Comparison of ENCODE assay signal across 9 cellular contexts in the genomic region with DNA sequence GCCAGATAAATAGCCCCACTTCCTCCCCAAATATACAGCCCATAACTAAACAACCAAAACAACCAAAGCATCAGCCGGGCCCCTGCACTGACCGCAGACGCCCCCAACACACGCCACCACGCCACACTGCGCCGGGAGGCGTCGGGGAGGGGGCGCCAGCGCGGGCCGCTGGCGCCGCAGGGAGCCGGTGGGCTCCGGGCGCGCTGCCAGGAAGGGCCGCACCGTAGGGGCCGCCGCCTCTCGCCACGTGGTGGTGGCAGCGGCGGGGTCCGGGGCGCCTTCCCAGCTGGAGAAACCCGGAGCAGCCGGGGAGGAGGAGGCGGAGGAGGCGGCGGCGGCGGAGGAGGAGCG. TPM values are rescaled to one million over a fixed set of nuclear protein-coding genes. Genes with fewer than 3 reads are reported as not detected.
DNase-seq lines count a peak whose midpoint lies in the region; ATAC-seq, FAIRE-seq and TF ChIP-seq lines count a peak whose summit lies in the region.
"Had no signal": no experiment of that assay in that cellular context is flagged by ENCODE, and none has a peak within 500 bp of the region (broad histone marks: within the 10 kb centered on the region; RNA-seq: fewer than 3 reads in every experiment).

No MANE protein-coding gene starts in this region.

- ATAC-seq in Right ventricle myocardium superior (ENCODE audit: poor library complexity): no peak
- ATAC-seq in thoracic aorta (ENCODE audit: insufficient number of reproducible peaks, low FRiP score, low read depth): no peak

- H3K4me3 ChIP-seq in cardiac muscle cell: peak overlapping the region; percentile 55
- peak overlapping the region; percentile 15 to 48 for H3K4me3 ChIP-seq in kidney (ENCODE audit: low read length in 2 of 2)
- peak overlapping the region; percentile 100 for H3K4me3 ChIP-seq in thoracic aorta

- H3K27me3 Mint-ChIP-seq in activated T-helper 2 cell treated with anti-CD3 and anti-CD28 coated beads, Interferon-gamma antibody, Interleukin-2, Interleukin-4, amounts not matched to agents 10 μg/mL and 5 μg/mL and 100 μg/mL, durations not matched to agents 14 hours and 24 hours and 36 hours (ENCODE audit: low read depth): peaks cover 2% of the 10 kb centered on the region

- intact Hi-C loops in Right ventricle myocardium superior (cut with DNase I): no loop called here
- intact Hi-C loops in activated T-helper 2 cell treated with anti-CD3 and anti-CD28 coated beads, Interferon-gamma antibody, Interleukin-2, Interleukin-4, amounts not matched to agents 10 μg/mL and 5 μg/mL and 100 μg/mL, durations not matched to agents 14 hours and 24 hours and 36 hours (cut with micrococcal nuclease): no loop called here
- intact Hi-C loops in kidney (cut with DNase I): no loop called here

- TF ChIP-seq CTCF in cardiac muscle cell (IDR thresholded peaks at IDR 0.05; ENCODE audit: low read depth, low read length): no peak
- TF ChIP-seq CTCF in kidney (IDR thresholded peaks at IDR 0.05; ENCODE audit: borderline replicate concordance, extremely low read depth, insufficient read depth): no peak
- TF ChIP-seq CTCF in thoracic aorta (IDR thresholded peaks at IDR 0.05): no peak

- H3K9me3 ChIP-seq in cardiac muscle cell (ENCODE audit: low read depth): no peaks in the 10 kb centered on the region
- no peaks in the 10 kb centered on the region for H3K9me3 ChIP-seq in kidney (ENCODE audit: control insufficient read depth in 1 of 2, low read length in 2 of 2)
- no peaks in the 10 kb centered on the region for H3K9me3 ChIP-seq in thoracic aorta

- peak overlapping the region in 1 of 2 donors; percentile 3 for H3K9ac ChIP-seq in kidney (ENCODE audit: low read length in 2 of 2)

- peak overlapping the region; percentile 89 for H3K4me3 Mint-ChIP-seq in activated T-helper 2 cell treated with anti-CD3 and anti-CD28 coated beads, Interferon-gamma antibody, Interleukin-2, Interleukin-4, amounts not matched to agents 10 μg/mL and 5 μg/mL and 100 μg/mL, durations not matched to agents 14 hours and 24 hours and 36 hours (ENCODE audit: low read depth)

- H3K36me3 Mint-ChIP-seq in activated T-helper 2 cell treated with anti-CD3 and anti-CD28 coated beads, Interferon-gamma antibody, Interleukin-2, Interleukin-4, amounts not matched to agents 10 μg/mL and 5 μg/mL and 100 μg/mL, durations not matched to agents 14 hours and 24 hours and 36 hours (ENCODE audit: low read depth): no peaks in the 10 kb centered on the region

- H3K36me3 ChIP-seq in cardiac muscle cell (no peaks in the 10 kb centered on the region), kidney (ENCODE audit: control insufficient read depth in 1 of 2, insufficient read depth in 2 of 2, low read length in 2 of 2) (peaks cover 4% of the 10 kb centered on the region in 2 donors), thoracic aorta (no peaks in the 10 kb centered on the region)

- H3K9me3 Mint-ChIP-seq in activated T-helper 2 cell treated with anti-CD3 and anti-CD28 coated beads, Interferon-gamma antibody, Interleukin-2, Interleukin-4, amounts not matched to agents 10 μg/mL and 5 μg/mL and 100 μg/mL, durations not matched to agents 14 hours and 24 hours and 36 hours: no peaks in the 10 kb centered on the region

- H3K27ac ChIP-seq in cardiac muscle cell: peak overlapping the region; percentile 95
- H3K27ac ChIP-seq in kidney (ENCODE audit: low read depth in 2 of 2, low read length in 2 of 2): peak overlapping the region in 1 of 2 donors; percentile 5
- peak overlapping the region in 1 of 2 donors; percentile 30 for H3K27ac ChIP-seq in thoracic aorta

- H3K27me3 ChIP-seq in cardiac muscle cell (no peaks in the 10 kb centered on the region), thoracic aorta (replicated peaks; ENCODE audit: insufficient read depth) (no peaks in the 10 kb centered on the region)

- no peak for FAIRE-seq in kidney (lab: Jason Lieb, UNC)
- FAIRE-seq: endometrium had no signal

- peaks cover 29% of the 10 kb centered on the region for H3K4me1 Mint-ChIP-seq in activated T-helper 2 cell treated with anti-CD3 and anti-CD28 coated beads, Interferon-gamma antibody, Interleukin-2, Interleukin-4, amounts not matched to agents 10 μg/mL and 5 μg/mL and 100 μg/mL, durations not matched to agents 14 hours and 24 hours and 36 hours (ENCODE audit: low read depth)

- peak in 1 of 2 donors; percentile 89 for DNase-seq in cardiac muscle cell (ENCODE audit: low read depth in 1 of 2, low spot score in 1 of 2)
- DNase-seq in Right ventricle myocardium superior: no peak
- no peak for DNase-seq in activated T-helper 2 cell treated with anti-CD3 and anti-CD28 coated beads, Interferon-gamma antibody, Interleukin-2, Interleukin-4, amounts not matched to agents 10 μg/mL and 5 μg/mL and 100 μg/mL, durations not matched to agents 14 hours and 24 hours and 36 hours (ENCODE audit: low spot score)
- DNase-seq in kidney: peak; percentile 73
- no peak for DNase-seq in thoracic aorta (ENCODE audit: low spot score)
- no peak for DNase-seq in HCEC 1CT
- no peak for DNase-seq in foreskin melanocyte
- DNase-seq in cerebellar cortex (ENCODE audit: low spot score): no peak

- H3K4me1 ChIP-seq in cardiac muscle cell (ENCODE audit: low read depth) (peaks cover 22% of the 10 kb centered on the region), kidney (ENCODE audit: control insufficient read depth in 1 of 2, insufficient read depth in 1 of 2, low read depth in 1 of 2, low read length in 2 of 2) (peaks cover 16 to 24% of the 10 kb centered on the region in 2 donors), thoracic aorta (ENCODE audit: control insufficient read depth in 1 of 2, low read depth in 2 of 2) (peaks cover 17 to 23% of the 10 kb centered on the region in 2 donors)

- H3K27ac Mint-ChIP-seq in activated T-helper 2 cell treated with anti-CD3 and anti-CD28 coated beads, Interferon-gamma antibody, Interleukin-2, Interleukin-4, amounts not matched to agents 10 μg/mL and 5 μg/mL and 100 μg/mL, durations not matched to agents 14 hours and 24 hours and 36 hours: peak overlapping the region; percentile 84

RNA-seq across cellular contexts. Expression of a gene that starts 0.3 kb away (rescaled TPM):
- total RNA-seq in cardiac muscle cell: 112 and 143 TPM in 2 replicates
- polyA plus RNA-seq in cardiac muscle cell: 22.6 and 30.2 TPM in 2 replicates
- total RNA-seq in Right ventricle myocardium superior: 16.3 TPM
- 9.8 and 11.3 TPM in 2 replicates for total RNA-seq in activated T-helper 2 cell treated with anti-CD3 and anti-CD28 coated beads, Interferon-gamma antibody, Interleukin-2, Interleukin-4, amounts not matched to agents 10 μg/mL and 5 μg/mL and 100 μg/mL, durations not matched to agents 14 hours and 24 hours and 36 hours
- 10.1 TPM for total RNA-seq in kidney
- polyA plus RNA-seq in kidney (ENCODE audit: insufficient read depth, low read depth, low replicate concordance): 11.2 TPM
- 10 to 100 TPM in 1 of 2 donors, 1 to 10 TPM in 1; 8.8 to 19.1 TPM for total RNA-seq in thoracic aorta

RNA-seq across cellular contexts. Expression of a gene that starts 39.4 kb away (rescaled TPM):
- total RNA-seq in cardiac muscle cell (1.0 and 2.9 TPM in 2 replicates), Right ventricle myocardium superior (0.32 TPM), kidney (1.9 TPM), thoracic aorta (1 to 10 TPM in 1 of 2 donors, not detected in 1; 1.8 TPM)
- polyA plus RNA-seq in cardiac muscle cell (0.12 and 1.5 TPM in 2 replicates), kidney (ENCODE audit: insufficient read depth, low read depth, low replicate concordance) (0.24 TPM)
- total RNA-seq in activated T-helper 2 cell treated with anti-CD3 and anti-CD28 coated beads, Interferon-gamma antibody, Interleukin-2, Interleukin-4, amounts not matched to agents 10 μg/mL and 5 μg/mL and 100 μg/mL, durations not matched to agents 14 hours and 24 hours and 36 hours: 40.4 and 40.6 TPM in 2 replicates

RNA-seq across cellular contexts. Expression of a gene that starts 43.9 kb away (rescaled TPM):
- total RNA-seq in cardiac muscle cell (218 and 318 TPM in 2 replicates), Right ventricle myocardium superior (160 TPM), kidney (220 TPM), thoracic aorta (100 to 1,000 TPM; 199 to 223 TPM)
- polyA plus RNA-seq in cardiac muscle cell (97.9 and 125 TPM in 2 replicates), kidney (ENCODE audit: insufficient read depth, low read depth, low replicate concordance) (49.1 TPM)
- total RNA-seq in activated T-helper 2 cell treated with anti-CD3 and anti-CD28 coated beads, Interferon-gamma antibody, Interleukin-2, Interleukin-4, amounts not matched to agents 10 μg/mL and 5 μg/mL and 100 μg/mL, durations not matched to agents 14 hours and 24 hours and 36 hours: 687 and 692 TPM in 2 replicates

Comparison
In these comparisons a context has a peak if more than half of its experiments do, and no peak if none do; other contexts are left out.
1. H3K4me3 ChIP-seq: peak in every context shown above with its lines; median percentile 100 in thoracic aorta; 55 in cardiac muscle cell; 32 in kidney.
2. RNA of a gene that starts 39.4 kb away (total RNA-seq): 40.4 to 40.6 TPM in activated T-helper 2 cell treated with anti-CD3 and anti-CD28 coated beads, Interferon-gamma antibody, Interleukin-2, Interleukin-4, amounts not matched to agents 10 μg/mL and 5 μg/mL and 100 μg/mL, durations not matched to agents 14 hours and 24 hours and 36 hours; 1.0 to 2.9 TPM in cardiac muscle cell, 1.9 TPM in kidney (single experiment), 1.8 TPM in thoracic aorta and 0.32 TPM in Right ventricle myocardium superior (single experiment); every median in the first group is over 10 times any median in the second.